ENCODE assay signal across 1 cellular context in genomic region chr11:126189109-126189929, GRCh38.
A peak's percentile ranks its signal among the peaks of the same experiment; 100 is the strongest.
TF ChIP-seq lines count a peak whose summit lies in the region.

No MANE protein-coding gene starts in this region.

TF ChIP-seq in HepG2, 621 proteins besides CTCF, POLR2A, EP300 and RAD21 (continued from another document and continues in another):
- TF ChIP-seq ZNF362 (CRISPR knock-in tag; IDR thresholded peaks at IDR 0.05; ENCODE audit: borderline replicate concordance) (0 out of 2 replicates have a peak, but pooled peaks have one; percentile 19), ZNF20 (CRISPR knock-in tag; IDR thresholded peaks at IDR 0.05) (no peak), ZNF275 (CRISPR knock-in tag; IDR thresholded peaks at IDR 0.05; ENCODE audit: borderline replicate concordance) (no peak), ZNF550 (CRISPR knock-in tag; IDR thresholded peaks at IDR 0.05; ENCODE audit: borderline replicate concordance) (no peak), SNAPC5 (CRISPR knock-in tag; IDR thresholded peaks at IDR 0.05; ENCODE audit: borderline replicate concordance) (no peak), AKAP8 (CRISPR knock-in tag; IDR thresholded peaks at IDR 0.05) (0 out of 2 replicates have a peak, but pooled peaks have one; percentile 60), ETV5 (CRISPR knock-in tag; IDR thresholded peaks at IDR 0.05; ENCODE audit: borderline replicate concordance) (peak; percentile 97), NCOA1 (CRISPR knock-in tag; IDR thresholded peaks at IDR 0.05) (0 out of 2 replicates have a peak, but pooled peaks have one; percentile 51), PHF8 (CRISPR knock-in tag; IDR thresholded peaks at IDR 0.05) (peak; percentile 58), PCBP2 (optimal IDR thresholded peaks at IDR 0.05; ENCODE audit: low read depth, low read length, poor library complexity, severe bottlenecking) (no peak), ZNF672 (CRISPR knock-in tag; IDR thresholded peaks at IDR 0.05) (no peak), KDM5B (CRISPR knock-in tag; IDR thresholded peaks at IDR 0.05; ENCODE audit: borderline replicate concordance) (peak; percentile 56; the same call in 1 of the 2 replicates), CEBPB (IDR thresholded peaks at IDR 0.05; ENCODE audit: borderline replicate concordance, low read depth, low read length) (no peak), NFE2L2 (IDR thresholded peaks at IDR 0.05; ENCODE audit: low read length) (no peak), GPBP1L1 (CRISPR knock-in tag; IDR thresholded peaks at IDR 0.05) (no peak), ZBTB38 (CRISPR knock-in tag; IDR thresholded peaks at IDR 0.05) (peak; percentile 94; the same call in 1 of the 2 replicates), TCF7L2 (IDR thresholded peaks at IDR 0.05; ENCODE audit: low read depth, low read length) (no peak), WIZ (CRISPR knock-in tag; IDR thresholded peaks at IDR 0.05) (no peak), MXI1 (IDR thresholded peaks at IDR 0.05; ENCODE audit: borderline replicate concordance, low read depth, low read length) (no peak; the same call in 2 of the 3 replicates), ZNF207 (IDR thresholded peaks at IDR 0.05; ENCODE audit: borderline replicate concordance) (no peak), BRF2 (CRISPR knock-in tag; IDR thresholded peaks at IDR 0.05) (no peak), RORA (CRISPR knock-in tag; IDR thresholded peaks at IDR 0.05) (no peak), ZNF143 (CRISPR knock-in tag; IDR thresholded peaks at IDR 0.05) (0 out of 2 replicates have a peak, but pooled peaks have one; percentile 47), ZNF720 (CRISPR knock-in tag; IDR thresholded peaks at IDR 0.05) (no peak), ZNF792 (CRISPR knock-in tag; IDR thresholded peaks at IDR 0.05) (no peak), MED8 (CRISPR knock-in tag; IDR thresholded peaks at IDR 0.05; ENCODE audit: insufficient replicate concordance) (no peak), MXD1 (CRISPR knock-in tag; IDR thresholded peaks at IDR 0.05) (no peak), POLR2AphosphoS5 (IDR thresholded peaks at IDR 0.05; ENCODE audit: low read depth, low read length) (peak; percentile 72), ZBTB46 (CRISPR knock-in tag; IDR thresholded peaks at IDR 0.05; ENCODE audit: borderline replicate concordance) (no peak), NFKBIZ (CRISPR knock-in tag; IDR thresholded peaks at IDR 0.05) (no peak), TEF (CRISPR knock-in tag; IDR thresholded peaks at IDR 0.05) (no peak), ZMYM3 (CRISPR knock-in tag; IDR thresholded peaks at IDR 0.05) (peak; percentile 50; the same call in 1 of the 2 replicates), SMAD9 (CRISPR knock-in tag; IDR thresholded peaks at IDR 0.05) (peak; percentile 79; the same call in 1 of the 2 replicates), MED13 (CRISPR knock-in tag; IDR thresholded peaks at IDR 0.05) (no peak), SETDB1 (CRISPR knock-in tag; IDR thresholded peaks at IDR 0.05; ENCODE audit: borderline replicate concordance) (no peak), KLF16 (CRISPR knock-in tag; IDR thresholded peaks at IDR 0.05) (peak in 1 of 2 experiments; percentile 40; a peak in 1 of 4 replicates), ZFP62 (CRISPR knock-in tag; IDR thresholded peaks at IDR 0.05) (no peak), ELF3 (CRISPR knock-in tag; IDR thresholded peaks at IDR 0.05) (peak; percentile 87), CERS6 (CRISPR knock-in tag; IDR thresholded peaks at IDR 0.05) (no peak), NBN (conservative IDR thresholded peaks at IDR 0.05) (no peak)
- TF ChIP-seq, protein P1, sequence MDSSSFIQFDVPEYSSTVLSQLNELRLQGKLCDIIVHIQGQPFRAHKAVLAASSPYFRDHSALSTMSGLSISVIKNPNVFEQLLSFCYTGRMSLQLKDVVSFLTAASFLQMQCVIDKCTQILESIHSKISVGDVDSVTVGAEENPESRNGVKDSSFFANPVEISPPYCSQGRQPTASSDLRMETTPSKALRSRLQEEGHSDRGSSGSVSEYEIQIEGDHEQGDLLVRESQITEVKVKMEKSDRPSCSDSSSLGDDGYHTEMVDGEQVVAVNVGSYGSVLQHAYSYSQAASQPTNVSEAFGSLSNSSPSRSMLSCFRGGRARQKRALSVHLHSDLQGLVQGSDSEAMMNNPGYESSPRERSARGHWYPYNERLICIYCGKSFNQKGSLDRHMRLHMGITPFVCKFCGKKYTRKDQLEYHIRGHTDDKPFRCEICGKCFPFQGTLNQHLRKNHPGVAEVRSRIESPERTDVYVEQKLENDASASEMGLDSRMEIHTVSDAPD (CRISPR knock-in tag; IDR thresholded peaks at IDR 0.05), result peak; percentile 59; the same call in 1 of the 2 replicates
- TF ChIP-seq, protein P2, sequence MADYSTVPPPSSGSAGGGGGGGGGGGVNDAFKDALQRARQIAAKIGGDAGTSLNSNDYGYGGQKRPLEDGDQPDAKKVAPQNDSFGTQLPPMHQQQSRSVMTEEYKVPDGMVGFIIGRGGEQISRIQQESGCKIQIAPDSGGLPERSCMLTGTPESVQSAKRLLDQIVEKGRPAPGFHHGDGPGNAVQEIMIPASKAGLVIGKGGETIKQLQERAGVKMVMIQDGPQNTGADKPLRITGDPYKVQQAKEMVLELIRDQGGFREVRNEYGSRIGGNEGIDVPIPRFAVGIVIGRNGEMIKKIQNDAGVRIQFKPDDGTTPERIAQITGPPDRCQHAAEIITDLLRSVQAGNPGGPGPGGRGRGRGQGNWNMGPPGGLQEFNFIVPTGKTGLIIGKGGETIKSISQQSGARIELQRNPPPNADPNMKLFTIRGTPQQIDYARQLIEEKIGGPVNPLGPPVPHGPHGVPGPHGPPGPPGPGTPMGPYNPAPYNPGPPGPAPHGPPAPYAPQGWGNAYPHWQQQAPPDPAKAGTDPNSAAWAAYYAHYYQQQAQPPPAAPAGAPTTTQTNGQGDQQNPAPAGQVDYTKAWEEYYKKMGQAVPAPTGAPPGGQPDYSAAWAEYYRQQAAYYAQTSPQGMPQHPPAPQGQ (CRISPR knock-in tag; IDR thresholded peaks at IDR 0.05; ENCODE audit: borderline replicate concordance), result no peak
- TF ChIP-seq, protein P3, sequence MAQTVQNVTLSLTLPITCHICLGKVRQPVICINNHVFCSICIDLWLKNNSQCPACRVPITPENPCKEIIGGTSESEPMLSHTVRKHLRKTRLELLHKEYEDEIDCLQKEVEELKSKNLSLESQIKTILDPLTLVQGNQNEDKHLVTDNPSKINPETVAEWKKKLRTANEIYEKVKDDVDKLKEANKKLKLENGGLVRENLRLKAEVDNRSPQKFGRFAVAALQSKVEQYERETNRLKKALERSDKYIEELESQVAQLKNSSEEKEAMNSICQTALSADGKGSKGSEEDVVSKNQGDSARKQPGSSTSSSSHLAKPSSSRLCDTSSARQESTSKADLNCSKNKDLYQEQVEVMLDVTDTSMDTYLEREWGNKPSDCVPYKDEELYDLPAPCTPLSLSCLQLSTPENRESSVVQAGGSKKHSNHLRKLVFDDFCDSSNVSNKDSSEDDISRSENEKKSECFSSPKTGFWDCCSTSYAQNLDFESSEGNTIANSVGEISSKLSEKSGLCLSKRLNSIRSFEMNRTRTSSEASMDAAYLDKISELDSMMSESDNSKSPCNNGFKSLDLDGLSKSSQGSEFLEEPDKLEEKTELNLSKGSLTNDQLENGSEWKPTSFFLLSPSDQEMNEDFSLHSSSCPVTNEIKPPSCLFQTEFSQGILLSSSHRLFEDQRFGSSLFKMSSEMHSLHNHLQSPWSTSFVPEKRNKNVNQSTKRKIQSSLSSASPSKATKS (CRISPR knock-in tag; IDR thresholded peaks at IDR 0.05), result no peak
- TF ChIP-seq, protein P4, sequence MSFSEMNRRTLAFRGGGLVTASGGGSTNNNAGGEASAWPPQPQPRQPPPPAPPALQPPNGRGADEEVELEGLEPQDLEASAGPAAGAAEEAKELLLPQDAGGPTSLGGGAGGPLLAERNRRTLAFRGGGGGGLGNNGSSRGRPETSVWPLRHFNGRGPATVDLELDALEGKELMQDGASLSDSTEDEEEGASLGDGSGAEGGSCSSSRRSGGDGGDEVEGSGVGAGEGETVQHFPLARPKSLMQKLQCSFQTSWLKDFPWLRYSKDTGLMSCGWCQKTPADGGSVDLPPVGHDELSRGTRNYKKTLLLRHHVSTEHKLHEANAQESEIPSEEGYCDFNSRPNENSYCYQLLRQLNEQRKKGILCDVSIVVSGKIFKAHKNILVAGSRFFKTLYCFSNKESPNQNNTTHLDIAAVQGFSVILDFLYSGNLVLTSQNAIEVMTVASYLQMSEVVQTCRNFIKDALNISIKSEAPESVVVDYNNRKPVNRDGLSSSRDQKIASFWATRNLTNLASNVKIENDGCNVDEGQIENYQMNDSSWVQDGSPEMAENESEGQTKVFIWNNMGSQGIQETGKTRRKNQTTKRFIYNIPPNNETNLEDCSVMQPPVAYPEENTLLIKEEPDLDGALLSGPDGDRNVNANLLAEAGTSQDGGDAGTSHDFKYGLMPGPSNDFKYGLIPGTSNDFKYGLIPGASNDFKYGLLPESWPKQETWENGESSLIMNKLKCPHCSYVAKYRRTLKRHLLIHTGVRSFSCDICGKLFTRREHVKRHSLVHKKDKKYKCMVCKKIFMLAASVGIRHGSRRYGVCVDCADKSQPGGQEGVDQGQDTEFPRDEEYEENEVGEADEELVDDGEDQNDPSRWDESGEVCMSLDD (CRISPR knock-in tag; IDR thresholded peaks at IDR 0.05; ENCODE audit: borderline replicate concordance), result no peak
